In the genomic region with DNA sequence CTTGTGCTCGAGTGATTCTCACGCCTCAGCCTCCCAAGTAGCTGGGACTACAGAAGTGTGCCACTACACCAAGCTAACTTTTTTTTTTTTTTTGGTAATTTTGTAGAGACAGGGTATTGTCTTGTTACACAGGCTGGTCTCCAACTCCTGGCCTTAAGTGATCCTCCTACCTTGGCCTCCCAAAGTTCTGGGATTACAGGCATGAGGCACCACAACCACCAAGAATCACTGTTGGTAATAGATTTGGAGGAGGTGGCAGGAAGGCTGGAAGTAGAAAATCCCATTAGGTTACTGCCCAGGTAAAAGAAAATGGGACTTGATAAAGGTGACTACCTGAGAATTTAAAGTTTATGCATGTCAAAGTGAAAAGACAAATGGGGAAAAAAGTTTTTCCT, we compare ENCODE assay signal across 1 cellular context.
TF ChIP-seq lines count a peak whose summit lies in the region.

No MANE protein-coding gene starts in this region.

TF ChIP-seq in H1, 55 proteins besides CTCF, POLR2A, EP300 and RAD21:
- TF ChIP-seq CHD2 (IDR thresholded peaks at IDR 0.05; ENCODE audit: low read length) (no peak), EZH2 (IDR thresholded peaks at IDR 0.05; ENCODE audit: low read depth, low read length, severe bottlenecking) (no peak), JUND (IDR thresholded peaks at IDR 0.05; ENCODE audit: low read length) (no peak)
TF ChIP-seq in H1: peak in this region for 0.
